In genomic region chr3:189901481-189901880, GRCh38 we compare ENCODE assay signal across 33 cellular contexts.
"Had no signal": no experiment of that assay in that cellular context is flagged by ENCODE, and none has a peak within 500 bp of the region (broad histone marks: within the 10 kb centered on the region; RNA-seq: fewer than 3 reads in every experiment).

No MANE protein-coding gene starts in this region.

- H3K4me1 Mint-ChIP-seq: activated CD4-positive, alpha-beta memory T cell treated with anti-CD3 and anti-CD28 coated beads, Interleukin-2, amount 10 ng/mL, durations not matched to agents 7 days and 5 days; activated CD8-positive, alpha-beta memory T cell treated with anti-CD3 and anti-CD28 coated beads, Interleukin-2, amount 10 ng/mL, durations not matched to agents 7 days and 5 days; activated naive CD8-positive, alpha-beta T cell treated with anti-CD3 and anti-CD28 coated beads for 36 hours had no signal

- H3K36me3 Mint-ChIP-seq: activated CD8-positive, alpha-beta memory T cell treated with anti-CD3 and anti-CD28 coated beads, Interleukin-2, amount 10 ng/mL, durations not matched to agents 7 days and 5 days; activated naive CD8-positive, alpha-beta T cell treated with anti-CD3 and anti-CD28 coated beads for 36 hours had no signal

- ATAC-seq: activated CD8-positive, alpha-beta memory T cell treated with anti-CD3 and anti-CD28 coated beads, Interleukin-2, amount 10 ng/mL, durations not matched to agents 7 days and 5 days; PC-3 had no signal

- H3K9me3 Mint-ChIP-seq: activated CD4-positive, alpha-beta memory T cell treated with anti-CD3 and anti-CD28 coated beads, Interleukin-2, amount 10 ng/mL, durations not matched to agents 7 days and 5 days; activated naive CD8-positive, alpha-beta T cell treated with anti-CD3 and anti-CD28 coated beads for 36 hours had no signal

- H3K4me1 ChIP-seq: Peyer's patch, SJSA1 had no signal

- H3K36me3 ChIP-seq: brain microvascular endothelial cell, Peyer's patch, SJSA1, WERI-Rb-1 had no signal

- H3K4me3 ChIP-seq: Peyer's patch, SJSA1 had no signal

- H3K27me3 Mint-ChIP-seq: activated CD4-positive, alpha-beta memory T cell treated with anti-CD3 and anti-CD28 coated beads, Interleukin-2, amount 10 ng/mL, durations not matched to agents 7 days and 5 days; activated naive CD8-positive, alpha-beta T cell treated with anti-CD3 and anti-CD28 coated beads for 36 hours had no signal

- H3K27ac ChIP-seq: brain microvascular endothelial cell, Peyer's patch, SJSA1, WERI-Rb-1 had no signal

- H3K27ac Mint-ChIP-seq: activated CD4-positive, alpha-beta memory T cell treated with anti-CD3 and anti-CD28 coated beads, Interleukin-2, amount 10 ng/mL, durations not matched to agents 7 days and 5 days; activated CD8-positive, alpha-beta memory T cell treated with anti-CD3 and anti-CD28 coated beads, Interleukin-2, amount 10 ng/mL, durations not matched to agents 7 days and 5 days; activated naive CD8-positive, alpha-beta T cell treated with anti-CD3 and anti-CD28 coated beads for 36 hours had no signal

- H3K4me3 Mint-ChIP-seq: activated CD4-positive, alpha-beta memory T cell treated with anti-CD3 and anti-CD28 coated beads, Interleukin-2, amount 10 ng/mL, durations not matched to agents 7 days and 5 days; activated CD8-positive, alpha-beta memory T cell treated with anti-CD3 and anti-CD28 coated beads, Interleukin-2, amount 10 ng/mL, durations not matched to agents 7 days and 5 days; activated naive CD8-positive, alpha-beta T cell treated with anti-CD3 and anti-CD28 coated beads for 36 hours had no signal

- H3K27me3 ChIP-seq: brain microvascular endothelial cell, Peyer's patch, SJSA1 had no signal

- DNase-seq: activated CD4-positive, alpha-beta memory T cell treated with anti-CD3 and anti-CD28 coated beads, Interleukin-2, amount 10 ng/mL, durations not matched to agents 7 days and 5 days; activated CD4-positive, alpha-beta T cell treated with anti-CD3 and anti-CD28 coated beads for 1 hour; activated CD4-positive, alpha-beta T cell treated with anti-CD3 and anti-CD28 coated beads for 48 hours; activated CD4-positive, CD25-positive, alpha-beta regulatory T cell; activated CD8-positive, alpha-beta memory T cell treated with anti-CD3 and anti-CD28 coated beads for 24 hours; activated CD8-positive, alpha-beta memory T cell treated with anti-CD3 and anti-CD28 coated beads, Interleukin-2, amount 10 ng/mL, durations not matched to agents 7 days and 5 days; activated CD8-positive, alpha-beta memory T cell treated with anti-CD3 and anti-CD28 coated beads, Interleukin-2, amount 50 U/mL, for 48 hours; activated effector memory CD4-positive, alpha-beta T cell treated with Interleukin-2 at 50 U/mL for 16 hours; activated naive CD4-positive, alpha-beta T cell treated with anti-CD3 and anti-CD28 coated beads, Interleukin-2, amount 50 U/mL, for 16 hours; activated naive CD8-positive, alpha-beta T cell treated with anti-CD3 and anti-CD28 coated beads for 36 hours; activated T-cell treated with anti-CD3 and anti-CD28 coated beads, Interleukin-2, amount 50 U/mL, for 48 hours; amniotic stem cell; aorta; brain microvascular endothelial cell; central memory CD4-positive, alpha-beta T cell; NCI-H1092 treated with DMSO at 0.1 percent for 48 hours; NCI-H1417; NCI-H146; NCI-H187; NCI-H2029 treated with DMSO at 0.1 percent for 48 hours; NCI-H2107; NCI-H2171; NCI-H510A; NCI-H526; NCI-H748 treated with DMSO at 0.1 percent for 48 hours; NK-92 treated with Interleukin-12 subunit alpha and Interleukin-12 subunit beta, amount 100 ng/mL, for 24 hours; PC-3; Peyer's patch; SHP77; SW 1271; T1000; WERI-Rb-1 had no signal

- H3K9me3 ChIP-seq: Peyer's patch, SJSA1 had no signal
